Comparison of ENCODE assay signal across 8 cellular contexts in the genomic region with DNA sequence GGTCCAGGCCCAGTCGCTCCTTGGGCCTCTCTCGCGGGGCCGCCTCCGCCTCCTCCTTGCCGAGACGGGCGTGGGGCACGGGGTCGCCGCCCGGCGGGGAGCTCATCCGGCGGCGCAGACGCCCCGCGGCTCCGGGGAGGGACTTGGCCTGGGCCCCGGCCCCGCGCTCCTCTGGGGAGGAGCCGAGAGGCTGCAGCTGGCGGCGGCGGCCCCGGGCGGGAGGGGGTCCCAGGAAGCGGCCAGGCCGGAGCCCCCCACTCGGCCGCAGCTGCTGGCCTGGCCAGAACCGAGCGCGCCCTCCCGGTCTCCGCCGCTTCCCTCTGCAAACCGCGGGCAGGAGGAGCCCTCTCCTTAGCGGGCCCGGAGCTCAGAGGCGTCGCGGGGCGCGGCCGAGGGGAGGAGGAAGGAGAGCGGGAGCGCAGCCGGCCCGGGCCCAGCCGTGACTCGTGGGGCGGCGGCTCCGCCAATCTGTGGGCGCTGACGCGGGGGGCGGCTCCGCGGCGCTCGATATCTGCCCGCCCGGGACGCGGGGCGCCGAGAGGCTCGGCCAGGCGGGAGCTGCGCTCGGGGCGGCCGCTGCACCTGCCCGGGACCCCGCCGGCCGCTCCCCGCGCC.
DNase-seq lines count a peak whose midpoint lies in the region; ATAC-seq and TF ChIP-seq lines count a peak whose summit lies in the region.

A gene (plus strand): TSS at position 537 of the 615 bp plus-strand sequence. CDS start 629 bp downstream, outside the sequence.

- H3K27ac ChIP-seq in caudate nucleus (ENCODE audit: low read depth, low read length) (peak within 1 kb of the TSS; percentile 80), iPS-20b (ENCODE audit: low read length) (no peak within 1 kb of the TSS)

- H3K4me1 ChIP-seq in iPS-20b (ENCODE audit: insufficient read depth, low read length) = peaks cover 15% of the 10 kb centered on the region

- no peak for TF ChIP-seq CTCF in retinal pigment epithelial cell (conservative IDR thresholded peaks at IDR 0.05; ENCODE audit: low read depth, low read length)

- DNase-seq in AML-193 (lab: John Stamatoyannopoulos, UW) (peak; percentile 6 to 25), KBM-7 (peak; percentile 58), T1000 (lab: John Stamatoyannopoulos, UW) (peak; percentile 84), caudate nucleus (lab: John Stamatoyannopoulos, UW) (peak in 60 of 61 donors; percentile 43 to 94 (median 82)), retinal pigment epithelial cell (ENCODE audit: low read depth) (peak; percentile 35)

- peaks cover 22% of the 10 kb centered on the region for H3K36me3 ChIP-seq in iPS-20b (ENCODE audit: insufficient read depth, low read depth, low read length)

- H3K4me3 ChIP-seq in iPS-20b (ENCODE audit: low read length) (peak within 1 kb of the TSS; percentile 71), retinal pigment epithelial cell (ENCODE audit: low read length) (peak within 1 kb of the TSS; percentile 76)

- peaks cover 27% of the 10 kb centered on the region for H3K27me3 ChIP-seq in iPS-20b (ENCODE audit: insufficient read depth, low read length)

- no peak for ATAC-seq in HG02840 (IDR thresholded peaks at IDR 0.05; ENCODE audit: low FRiP score, unreplicated experiment)
- ATAC-seq in HG03175 (IDR thresholded peaks at IDR 0.05; ENCODE audit: unreplicated experiment) = no peak

- H3K9ac ChIP-seq in iPS-20b (ENCODE audit: low read depth, low read length) = peak within 1 kb of the TSS; percentile 64; the same call in 1 of the 2 replicates

- in situ Hi-C loops in KBM-7 (cut with MboI; ENCODE audit: low pct_unique_long_range_greater_than_20kb, low sequenced_read_pairs) = no loop called here

- H3K9me3 ChIP-seq in iPS-20b (ENCODE audit: insufficient read depth, low read depth, low read length) = no peaks in the 10 kb centered on the region

Comparison
In these comparisons a context has a peak if more than half of its experiments do, and no peak if none do; other contexts are left out.
1. DNase-seq: peak in every context shown above with its lines; median percentile 84 in T1000; 82 in caudate nucleus; 58 in KBM-7; 35 in retinal pigment epithelial cell; 16 in AML-193.